In genomic region chr2:15311201-15311882, GRCh38 we compare ENCODE assay signal across 10 cellular contexts.
DNase-seq lines count a peak whose midpoint lies in the region; ATAC-seq and TF ChIP-seq lines count a peak whose summit lies in the region.
"Had no signal": no experiment of that assay in that cellular context is flagged by ENCODE, and none has a peak within 500 bp of the region (broad histone marks: within the 10 kb centered on the region; RNA-seq: fewer than 3 reads in every experiment).

No MANE protein-coding gene starts in this region.

- H3K4me3 ChIP-seq in astrocyte of the spinal cord (ENCODE audit: low read depth, low read length), result no peak overlapping the region
- H3K4me3 ChIP-seq in prostate gland, result no peak overlapping the region

- intact Hi-C loops in prostate gland (cut with DNase I), result no loop called here

- H3K27ac ChIP-seq in prostate gland, result no peak overlapping the region

- no peak for TF ChIP-seq CTCF in GM13976 (IDR thresholded peaks at IDR 0.05; ENCODE audit: borderline replicate concordance, control extremely low read depth, extremely low read depth, insufficient read depth, missing control alignments)
- TF ChIP-seq CTCF in GM20000 (IDR thresholded peaks at IDR 0.05; ENCODE audit: extremely low read depth, missing control alignments), result no peak
- TF ChIP-seq CTCF in astrocyte of the spinal cord (IDR thresholded peaks at IDR 0.05; ENCODE audit: low read depth, low read length), result no peak
- no peak for TF ChIP-seq CTCF in prostate gland (IDR thresholded peaks at IDR 0.05)

- DNase-seq in GM13976 (ENCODE audit: low spot score) (peak; percentile 26), GM20000 (ENCODE audit: low spot score) (peak; percentile 24), astrocyte of the spinal cord (ENCODE audit: low read depth, low spot score) (peak; percentile 29), DMS 273 (lab: John Stamatoyannopoulos, UW; ENCODE audit: unreplicated experiment) (no peak), DMS 273 treated with DMSO at 0.1 percent for 48 hours (lab: John Stamatoyannopoulos, UW) (no peak), prostate gland (ENCODE audit: low spot score) (no peak), NCI-H2029 (lab: John Stamatoyannopoulos, UW) (no peak)
- DNase-seq: activated gamma-delta T cell, NCI-H82 had no signal

- ATAC-seq in HG03342 (IDR thresholded peaks at IDR 0.05; ENCODE audit: unreplicated experiment), result peak; percentile 49

- H3K9me3 ChIP-seq in prostate gland, result no peaks in the 10 kb centered on the region

- no peaks in the 10 kb centered on the region for H3K36me3 ChIP-seq in prostate gland

- H3K27me3 ChIP-seq in prostate gland (replicated peaks; ENCODE audit: insufficient read depth), result no peaks in the 10 kb centered on the region

- in situ Hi-C loops in GM13976 (cut with MboI; ENCODE audit: low sequenced_read_pairs, unreplicated experiment) (no loop called here), astrocyte of the spinal cord (cut with HindIII; ENCODE audit: low sequenced_read_pairs) (no loop called here)

- no peaks in the 10 kb centered on the region for H3K4me1 ChIP-seq in prostate gland (replicated peaks)

- WGBS in prostate gland, result 72% methylated on average over 4 of the region's 4 CpGs

- no peak for TF ChIP-seq POLR2A in prostate gland (IDR thresholded peaks at IDR 0.05)

Comparison
In these comparisons a context has a peak if more than half of its experiments do, and no peak if none do; other contexts are left out.
1. DNase-seq: peak in GM13976 (single experiment), GM20000 (single experiment) and astrocyte of the spinal cord (single experiment); none in DMS 273 (single experiment), DMS 273 treated with DMSO at 0.1 percent for 48 hours (single experiment), prostate gland (single experiment) and NCI-H2029 (single experiment).